Comparison of ENCODE assay signal across 9 cellular contexts in genomic region chr9:114291064-114291474, GRCh38. TPM values are rescaled to one million over a fixed set of nuclear protein-coding genes. Genes with fewer than 3 reads are reported as not detected.
DNase-seq lines count a peak whose midpoint lies in the region; ATAC-seq, FAIRE-seq and TF ChIP-seq lines count a peak whose summit lies in the region.
"Had no signal": no experiment of that assay in that cellular context is flagged by ENCODE, and none has a peak within 500 bp of the region (broad histone marks: within the 10 kb centered on the region; RNA-seq: fewer than 3 reads in every experiment).

No MANE protein-coding gene starts in this region.

- H3K4me3 ChIP-seq in gastroesophageal sphincter (no peak overlapping the region), pancreas (no peak overlapping the region), transverse colon (no peak overlapping the region)

- H3K36me3 ChIP-seq in gastroesophageal sphincter (peaks cover 0 to 22% of the 10 kb centered on the region in 2 donors), pancreas (peaks cover 0 to 28% (median 9%) of the 10 kb centered on the region in 3 donors), transverse colon (no peaks in the 10 kb centered on the region)

- intact Hi-C loops in pancreas (cut with DNase I) = loop anchor here in 1 of 3 donors (5.0 kb wide), 1 partner anchor 209 kb away; no protein-coding TSS in a partner anchor
- intact Hi-C loops in transverse colon (cut with DNase I; ENCODE audit: low total_unique reads) = loop anchor here (2.0 kb wide), 2 partner anchors 184 to 208 kb away; no protein-coding TSS in a partner anchor

- no peak for TF ChIP-seq POLR2A in gastroesophageal sphincter (IDR thresholded peaks at IDR 0.05)
- no peak for TF ChIP-seq POLR2A in transverse colon (IDR thresholded peaks at IDR 0.05)

- H3K9me3 ChIP-seq in gastroesophageal sphincter = peaks cover 0 to 17% (median 0%) of the 10 kb centered on the region in 3 donors
- no peaks in the 10 kb centered on the region for H3K9me3 ChIP-seq in pancreas
- no peaks in the 10 kb centered on the region for H3K9me3 ChIP-seq in transverse colon

- FAIRE-seq in pancreas (lab: Jason Lieb, UNC) = no peak

- no peaks in the 10 kb centered on the region for H3K27me3 ChIP-seq in gastroesophageal sphincter
- H3K27me3 ChIP-seq in pancreas = no peaks in the 10 kb centered on the region
- no peaks in the 10 kb centered on the region for H3K27me3 ChIP-seq in transverse colon

- DNase-seq in COLO668 (lab: John Stamatoyannopoulos, UW; ENCODE audit: unreplicated experiment) = peak; percentile 58
- peak; percentile 60 for DNase-seq in HPDE6-E6E7 (ENCODE audit: extremely low spot score)
- DNase-seq in RWPE1 (ENCODE audit: low spot score) = peak; percentile 81
- DNase-seq in activated effector memory CD4-positive, alpha-beta T cell treated with anti-CD3 and anti-CD28 coated beads, Interleukin-2, amount 50 U/mL, for 16 hours = peak; percentile 90
- DNase-seq in pancreas = peak; percentile 45 to 93 (median 78)
- peak; percentile 75 for DNase-seq in transverse colon

- H3K4me1 ChIP-seq in gastroesophageal sphincter (no peaks in the 10 kb centered on the region), pancreas (no peaks in the 10 kb centered on the region), transverse colon (no peaks in the 10 kb centered on the region)

- peak; percentile 57 for ATAC-seq in gastroesophageal sphincter
- ATAC-seq in pancreas = peak; percentile 60 to 84 (median 78)
- no peak for ATAC-seq in GM18867 (IDR thresholded peaks at IDR 0.05; ENCODE audit: unreplicated experiment)

- POLR2A ChIA-PET in RWPE1 (lab: Yijun Ruan, JAX; ENCODE audit: low non-redundant PET) = no interaction called here

- TF ChIP-seq CTCF in RWPE1 (conservative IDR thresholded peaks at IDR 0.05; ENCODE audit: low read depth) = peak; percentile 98
- TF ChIP-seq CTCF in gastroesophageal sphincter (IDR thresholded peaks at IDR 0.05) = peak in 3 of 4 experiments; percentile 86 to 98 (median 92)
- peak; percentile 91 to 97 (median 95) for TF ChIP-seq CTCF in pancreas (IDR thresholded peaks at IDR 0.05)
- peak; percentile 90 to 96 (median 96) for TF ChIP-seq CTCF in transverse colon (IDR thresholded peaks at IDR 0.05)

- TF ChIP-seq EP300 in gastroesophageal sphincter (IDR thresholded peaks at IDR 0.05) = no peak
- TF ChIP-seq EP300 in transverse colon (IDR thresholded peaks at IDR 0.05; ENCODE audit: low read depth) = no peak

- in situ Hi-C loops in transverse colon (cut with MboI; ENCODE audit: low pct_ligation_motif_present in 1 of 4, low pct_unique_long_range_greater_than_20kb in 1 of 4, low sequenced_read_pairs in 3 of 4) = loop anchor here in 3 of 4 donors (10.0 to 25.0 kb wide), 3 partner anchors 204 to 479 kb away; partner anchors contain the start of genes AMBP (in 1 of the 3) and KIF12 (in 1 of the 3)

- H3K27ac ChIP-seq in RWPE1 (no peak overlapping the region), gastroesophageal sphincter (no peak overlapping the region), pancreas (no peak overlapping the region), transverse colon (no peak overlapping the region)

- 25% methylated on average over 9 of the region's 12 CpGs; no CpG with 5 or more reads in 1 of the 2 donors for WGBS in gastroesophageal sphincter (ENCODE audit: low coverage in 1 of 2), 2 donors
- WGBS in pancreas, 2 donors = 17% methylated on average over 12 of the region's 12 CpGs
- WGBS in transverse colon (ENCODE audit: low coverage in 1 of 2), 2 donors = 18 to 100% methylated on average over 2 to 12 of the region's 12 CpGs

- CTCF ChIA-PET in RWPE1 (lab: Yijun Ruan, JAX) = interaction anchor here (0.5 to 8.8 kb wide), 60 partner anchors 9 to 1414 kb away, joined by 3 to 137 read pairs (median 4); partner anchors contain the start of genes COL27A1 and KIF12

RNA-seq across cellular contexts. Expression of gene ORM1, which starts 31.8 kb away (rescaled TPM):
- total RNA-seq in gastroesophageal sphincter = 1 to 10 TPM in 1 of 4 donors, not detected in 3; 1.6 TPM
- 10 to 100 TPM in 1 of 6 donors, under 1 TPM in 2, not detected in 3; 0.38 to 10.2 (median 0.92) TPM for total RNA-seq in pancreas
- polyA plus RNA-seq in pancreas = 1 to 10 TPM in 1 of 2 donors, under 1 TPM in 1; 0.82 to 1.6 TPM
- total RNA-seq in transverse colon = not detected
- total RNA-seq: T-helper 1 cell treated with Interleukin-12 subunit alpha and Interleukin-12 subunit beta and Interleukin-4 antibody, amounts not matched to agents 30 ng/mL and 1 ng/mL, for 36 hours had no signal

RNA-seq across cellular contexts. Expression of gene ORM2, which starts 38.6 kb away (rescaled TPM):
- total RNA-seq in gastroesophageal sphincter = not detected
- total RNA-seq in pancreas = 1 to 10 TPM in 1 of 6 donors, under 1 TPM in 1, not detected in 4; 0.66 to 3.1 TPM
- under 1 TPM; 0.12 to 0.34 TPM for polyA plus RNA-seq in pancreas
- total RNA-seq in transverse colon = not detected
- total RNA-seq: T-helper 1 cell treated with Interleukin-12 subunit alpha and Interleukin-12 subunit beta and Interleukin-4 antibody, amounts not matched to agents 30 ng/mL and 1 ng/mL, for 36 hours had no signal
